Comparison of ENCODE assay signal across 36 cellular contexts in genomic region chr2:227143895-227144294, GRCh38. TPM values are rescaled to one million over a fixed set of nuclear protein-coding genes. Genes with fewer than 3 reads are reported as not detected.
"Had no signal": no experiment of that assay in that cellular context is flagged by ENCODE, and none has a peak within 500 bp of the region (broad histone marks: within the 10 kb centered on the region; RNA-seq: fewer than 3 reads in every experiment).

No MANE protein-coding gene starts in this region.

- DNase-seq: activated effector memory CD4-positive, alpha-beta T cell treated with anti-CD3 and anti-CD28 coated beads, Interleukin-2, amount 50 U/mL, for 16 hours; activated effector memory CD4-positive, alpha-beta T cell treated with Interleukin-2 at 50 U/mL for 16 hours; activated gamma-delta T cell; activated gamma-delta T cell treated with Interleukin-2 at 50 U/mL for 16 hours; activated naive CD4-positive, alpha-beta T cell; activated naive CD4-positive, alpha-beta T cell treated with anti-CD3 and anti-CD28 coated beads for 36 hours; activated naive CD4-positive, alpha-beta T cell treated with anti-CD3 and anti-CD28 coated beads, Interleukin-2, amount 10 ng/mL, durations not matched to agents 7 days and 5 days; activated naive CD4-positive, alpha-beta T cell treated with anti-CD3 and anti-CD28 coated beads, Interleukin-2, amount 50 U/mL, for 16 hours; activated naive CD4-positive, alpha-beta T cell treated with Interleukin-2 at 50 U/mL for 16 hours; activated naive CD8-positive, alpha-beta T cell treated with anti-CD3 and anti-CD28 coated beads for 36 hours; activated naive CD8-positive, alpha-beta T cell treated with anti-CD3 and anti-CD28 coated beads, Interleukin-2, amount 10 ng/mL, durations not matched to agents 7 days and 5 days; activated naive CD8-positive, alpha-beta T cell treated with anti-CD3 and anti-CD28 coated beads, Interleukin-2, amount 50 U/mL, for 24 hours; activated T-cell treated with anti-CD3 and anti-CD28 coated beads for 4 hours; activated T-cell treated with anti-CD3 and anti-CD28 coated beads, Interleukin-2, amount 50 U/mL, for 1 hour; activated T-cell treated with anti-CD3 and anti-CD28 coated beads, Interleukin-2, amount 50 U/mL, for 24 hours; activated T-cell treated with anti-CD3 and anti-CD28 coated beads, Interleukin-2, amount 50 U/mL, for 4 hours; activated T-cell treated with anti-CD3 and anti-CD28 coated beads, Interleukin-2, amount 50 U/mL, for 48 hours; activated T-cell treated with anti-CD3 and anti-CD28 coated beads, Interleukin-2, amount 50 U/mL, for 72 hours; adrenal gland; amniotic stem cell; amygdala; anterior cingulate cortex; aorta; body of pancreas; brain microvascular endothelial cell; caudate nucleus; central memory CD4-positive, alpha-beta T cell; cerebellar nuclear complex had no signal

- H3K36me3 ChIP-seq: adrenal gland, ascending aorta, brain microvascular endothelial cell, breast epithelium, cardiac muscle cell had no signal

- H3K4me3 ChIP-seq: adrenal gland, ascending aorta, body of pancreas, breast epithelium, cardiac muscle cell had no signal

- H3K4me1 ChIP-seq: adrenal gland, ascending aorta, body of pancreas, breast epithelium had no signal

- H3K27ac ChIP-seq: adrenal gland, ascending aorta, body of pancreas, brain microvascular endothelial cell, breast epithelium, cardiac muscle cell had no signal

- H3K27me3 ChIP-seq: adrenal gland, ascending aorta, body of pancreas, brain microvascular endothelial cell, breast epithelium, cardiac muscle cell had no signal

- ATAC-seq: activated naive CD4-positive, alpha-beta T cell treated with anti-CD3 and anti-CD28 coated beads, Interleukin-2, amount 50 U/mL, for 72 hours; activated naive CD8-positive, alpha-beta T cell treated with anti-CD3 and anti-CD28 coated beads, Interleukin-2, amount 50 U/mL, for 24 hours; activated T-cell treated with anti-CD3 and anti-CD28 coated beads, Interleukin-2, amount 50 U/mL, for 4 hours; activated T-cell treated with anti-CD3 and anti-CD28 coated beads, Interleukin-2, amount 50 U/mL, for 72 hours; activated T-helper 17 cell treated with anti-CD3 and anti-CD28 coated beads, Interleukin-2, amount 50 U/mL, for 72 hours; body of pancreas had no signal

- H3K9me3 ChIP-seq: adrenal gland, ascending aorta, body of pancreas, breast epithelium had no signal

RNA-seq across cellular contexts. Expression of gene COL4A4, which starts 20.1 kb away (rescaled TPM):
- total RNA-seq: activated naive CD4-positive, alpha-beta T cell treated with anti-CD3 and anti-CD28 coated beads for 36 hours; activated naive CD4-positive, alpha-beta T cell treated with anti-CD3 and anti-CD28 coated beads, Interleukin-2, amount 50 U/mL, for 72 hours; activated naive CD8-positive, alpha-beta T cell treated with anti-CD3 and anti-CD28 coated beads for 36 hours; activated naive CD8-positive, alpha-beta T cell treated with anti-CD3 and anti-CD28 coated beads, Interleukin-2, amount 10 ng/mL, durations not matched to agents 7 days and 5 days; activated T-helper 1 cell treated with anti-CD3 and anti-CD28 coated beads, Interleukin-12 subunit alpha, Interleukin-12 subunit beta, Interleukin-2, Interleukin-4 antibody, amounts not matched to agents 30 ng/mL and 10 ng/mL and 1 ng/mL, durations not matched to agents 14 hours and 24 hours and 36 hours; activated T-helper 2 cell treated with anti-CD3 and anti-CD28 coated beads, Interferon-gamma antibody, Interleukin-2, Interleukin-4, amounts not matched to agents 10 μg/mL and 5 μg/mL and 100 μg/mL, durations not matched to agents 14 hours and 24 hours and 36 hours had no signal

RNA-seq across cellular contexts. Expression of gene COL4A3, which starts 20.5 kb away (rescaled TPM):
- total RNA-seq: activated naive CD4-positive, alpha-beta T cell treated with anti-CD3 and anti-CD28 coated beads for 36 hours; activated naive CD4-positive, alpha-beta T cell treated with anti-CD3 and anti-CD28 coated beads, Interleukin-2, amount 50 U/mL, for 72 hours; activated naive CD8-positive, alpha-beta T cell treated with anti-CD3 and anti-CD28 coated beads for 36 hours; activated naive CD8-positive, alpha-beta T cell treated with anti-CD3 and anti-CD28 coated beads, Interleukin-2, amount 10 ng/mL, durations not matched to agents 7 days and 5 days; activated T-helper 1 cell treated with anti-CD3 and anti-CD28 coated beads, Interleukin-12 subunit alpha, Interleukin-12 subunit beta, Interleukin-2, Interleukin-4 antibody, amounts not matched to agents 30 ng/mL and 10 ng/mL and 1 ng/mL, durations not matched to agents 14 hours and 24 hours and 36 hours; activated T-helper 2 cell treated with anti-CD3 and anti-CD28 coated beads, Interferon-gamma antibody, Interleukin-2, Interleukin-4, amounts not matched to agents 10 μg/mL and 5 μg/mL and 100 μg/mL, durations not matched to agents 14 hours and 24 hours and 36 hours; astrocyte; cardiac muscle cell had no signal
